ENCODE assay signal across 12 cellular contexts in the genomic region with DNA sequence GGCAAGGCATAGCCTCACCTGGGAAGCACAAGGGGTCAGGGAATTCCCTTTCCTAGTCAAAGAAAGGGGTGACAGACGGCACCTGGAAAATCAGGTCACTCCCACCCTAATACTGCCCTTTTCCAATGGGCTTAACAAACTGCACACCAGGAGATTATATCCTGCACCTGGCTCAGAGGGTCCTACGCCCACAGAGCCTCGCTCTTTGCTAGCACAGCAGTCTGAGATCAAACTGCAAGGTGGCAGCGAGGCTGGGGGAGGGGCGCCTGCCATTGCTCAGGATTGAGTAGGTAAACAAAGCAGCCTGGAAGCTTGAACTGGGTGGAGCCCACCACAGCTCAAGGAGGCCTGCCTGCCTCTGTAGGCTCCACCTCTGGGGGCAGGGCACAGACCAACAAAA. TPM values are rescaled to one million over a fixed set of nuclear protein-coding genes. Genes with fewer than 3 reads are reported as not detected.
"Had no signal": no experiment of that assay in that cellular context is flagged by ENCODE, and none has a peak within 500 bp of the region (broad histone marks: within the 10 kb centered on the region; RNA-seq: fewer than 3 reads in every experiment).

No MANE protein-coding gene starts in this region.

RNA-seq across cellular contexts. Expression of gene RAB3C, which starts 9.9 kb away (rescaled TPM):
- total RNA-seq: activated CD4-positive, alpha-beta memory T cell treated with anti-CD3 and anti-CD28 coated beads for 36 hours; activated CD4-positive, alpha-beta memory T cell treated with anti-CD3 and anti-CD28 coated beads, Interleukin-2, amount 10 ng/mL, durations not matched to agents 7 days and 5 days; activated CD4-positive, alpha-beta T cell treated with anti-CD3 and anti-CD28 coated beads for 36 hours; activated CD4-positive, alpha-beta T cell treated with anti-CD3 and anti-CD28 coated beads, Interleukin-2, amount 10 ng/mL, durations not matched to agents 24 days and 14 days; activated CD4-positive, alpha-beta T cell treated with anti-CD3 and anti-CD28 coated beads, Interleukin-2, amount 10 ng/mL, durations not matched to agents 7 days and 5 days; activated CD8-positive, alpha-beta memory T cell treated with anti-CD3 and anti-CD28 coated beads for 36 hours; activated CD8-positive, alpha-beta memory T cell treated with anti-CD3 and anti-CD28 coated beads, Interleukin-2, amount 10 ng/mL, durations not matched to agents 7 days and 5 days; activated CD8-positive, alpha-beta T cell treated with anti-CD3 and anti-CD28 coated beads for 36 hours; activated CD8-positive, alpha-beta T cell treated with anti-CD3 and anti-CD28 coated beads, Interleukin-2, amount 10 ng/mL, durations not matched to agents 7 days and 5 days; T-cell; T-helper 1 cell treated with Interleukin-12 subunit alpha and Interleukin-12 subunit beta and Interleukin-4 antibody, amounts not matched to agents 30 ng/mL and 1 ng/mL, for 36 hours; T-helper 2 cell treated with Interferon-gamma antibody and Interleukin-4, amounts not matched to agents 100 ng/mL and 5 ng/mL, for 36 hours had no signal
